In the genomic region with DNA sequence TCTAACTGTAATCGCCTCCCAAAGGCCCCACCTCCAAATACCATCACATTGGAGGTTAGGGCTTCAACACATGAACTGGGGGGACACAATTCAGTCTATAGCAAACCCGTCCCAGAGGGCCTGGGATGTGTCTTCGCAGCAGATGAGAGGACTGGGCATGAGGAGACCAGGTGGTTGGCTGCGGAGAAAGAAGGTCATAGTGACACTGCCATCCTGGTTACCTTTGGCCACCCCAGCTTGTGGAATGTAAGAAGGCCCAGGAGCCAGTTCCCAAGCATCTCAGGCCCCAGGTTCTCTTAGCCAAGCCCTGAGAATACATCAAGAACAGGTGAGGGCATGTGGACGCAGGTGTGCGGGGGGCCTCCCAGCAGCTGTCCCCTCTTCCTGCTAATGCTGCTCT, we compare ENCODE assay signal across 1 cellular context.
TF ChIP-seq lines count a peak whose summit lies in the region.

No MANE protein-coding gene starts in this region.

TF ChIP-seq in IMR-90, 13 proteins besides CTCF, POLR2A, EP300 and RAD21 (continued from another document):
- TF ChIP-seq, protein P1, sequence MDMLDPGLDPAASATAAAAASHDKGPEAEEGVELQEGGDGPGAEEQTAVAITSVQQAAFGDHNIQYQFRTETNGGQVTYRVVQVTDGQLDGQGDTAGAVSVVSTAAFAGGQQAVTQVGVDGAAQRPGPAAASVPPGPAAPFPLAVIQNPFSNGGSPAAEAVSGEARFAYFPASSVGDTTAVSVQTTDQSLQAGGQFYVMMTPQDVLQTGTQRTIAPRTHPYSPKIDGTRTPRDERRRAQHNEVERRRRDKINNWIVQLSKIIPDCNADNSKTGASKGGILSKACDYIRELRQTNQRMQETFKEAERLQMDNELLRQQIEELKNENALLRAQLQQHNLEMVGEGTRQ (IDR thresholded peaks at IDR 0.05; ENCODE audit: low read depth, low read length): no peak
- TF ChIP-seq CHD1 (IDR thresholded peaks at IDR 0.05; ENCODE audit: low read depth, low read length) (no peak), NFE2L2 (IDR thresholded peaks at IDR 0.05; ENCODE audit: low read depth, low read length) (no peak), MAZ (IDR thresholded peaks at IDR 0.05; ENCODE audit: borderline replicate concordance, low read depth, low read length) (no peak), BHLHE40 (IDR thresholded peaks at IDR 0.05; ENCODE audit: low read depth, low read length) (no peak), FOS (IDR thresholded peaks at IDR 0.05; ENCODE audit: low read depth, low read length) (no peak), MAFK (IDR thresholded peaks at IDR 0.05; ENCODE audit: low read depth, low read length) (no peak), RCOR1 (IDR thresholded peaks at IDR 0.05; ENCODE audit: insufficient replicate concordance, low read length) (no peak)
- TF ChIP-seq, protein P2, sequence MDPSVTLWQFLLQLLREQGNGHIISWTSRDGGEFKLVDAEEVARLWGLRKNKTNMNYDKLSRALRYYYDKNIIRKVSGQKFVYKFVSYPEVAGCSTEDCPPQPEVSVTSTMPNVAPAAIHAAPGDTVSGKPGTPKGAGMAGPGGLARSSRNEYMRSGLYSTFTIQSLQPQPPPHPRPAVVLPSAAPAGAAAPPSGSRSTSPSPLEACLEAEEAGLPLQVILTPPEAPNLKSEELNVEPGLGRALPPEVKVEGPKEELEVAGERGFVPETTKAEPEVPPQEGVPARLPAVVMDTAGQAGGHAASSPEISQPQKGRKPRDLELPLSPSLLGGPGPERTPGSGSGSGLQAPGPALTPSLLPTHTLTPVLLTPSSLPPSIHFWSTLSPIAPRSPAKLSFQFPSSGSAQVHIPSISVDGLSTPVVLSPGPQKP (IDR thresholded peaks at IDR 0.05; ENCODE audit: borderline replicate concordance, low read depth, low read length): no peak
